ENCODE assay signal across 15 cellular contexts in the genomic region with DNA sequence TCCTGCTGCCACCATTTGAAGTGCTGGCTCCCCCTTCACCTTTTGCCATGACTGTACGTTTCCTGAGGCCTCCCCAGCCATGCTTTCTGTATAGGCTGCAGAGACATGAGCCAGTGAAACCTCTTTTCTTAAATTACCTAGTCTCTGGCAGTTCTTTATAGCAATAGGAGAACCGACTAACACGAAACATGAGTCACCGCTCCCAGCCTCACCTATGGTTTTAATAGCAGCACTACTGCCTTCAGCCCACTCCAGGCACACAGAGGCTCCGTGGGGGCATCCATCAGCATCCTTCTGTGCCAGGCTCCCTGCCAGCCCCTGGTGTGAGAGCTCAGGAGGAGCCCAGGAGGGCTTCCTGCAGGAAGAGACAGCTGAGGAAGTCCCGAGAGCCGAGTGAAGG. TPM values are rescaled to one million over a fixed set of nuclear protein-coding genes. Genes with fewer than 3 reads are reported as not detected.
DNase-seq lines count a peak whose midpoint lies in the region; ATAC-seq and TF ChIP-seq lines count a peak whose summit lies in the region.
"Had no signal": no experiment of that assay in that cellular context is flagged by ENCODE, and none has a peak within 500 bp of the region (broad histone marks: within the 10 kb centered on the region; RNA-seq: fewer than 3 reads in every experiment).

No MANE protein-coding gene starts in this region.

- ATAC-seq in activated T-cell treated with anti-CD3 and anti-CD28 coated beads, Interleukin-2, amount 50 U/mL, for 72 hours (replicated peaks in 1 of 2) = peak; percentile 60 to 63
- peak; percentile 35 for ATAC-seq in activated T-helper 17 cell treated with anti-CD3 and anti-CD28 coated beads, Interleukin-2, amount 50 U/mL, for 72 hours (replicated peaks)
- ATAC-seq in GM19351 (IDR thresholded peaks at IDR 0.05; ENCODE audit: unreplicated experiment) (no peak), HG03135 (IDR thresholded peaks at IDR 0.05; ENCODE audit: unreplicated experiment) (no peak), HG03439 (IDR thresholded peaks at IDR 0.05; ENCODE audit: unreplicated experiment) (no peak)

- H3K4me1 Mint-ChIP-seq in activated T-cell treated with anti-CD3 and anti-CD28 coated beads, Interleukin-2, amount 50 U/mL, for 72 hours (ENCODE audit: low read depth) = peaks cover 9% of the 10 kb centered on the region
- H3K4me1 Mint-ChIP-seq in activated T-helper 17 cell treated with anti-CD3 and anti-CD28 coated beads, Interleukin-2, amount 50 U/mL, for 72 hours = no peaks in the 10 kb centered on the region
- peaks cover 28% of the 10 kb centered on the region for H3K4me1 Mint-ChIP-seq in nephron progenitor cell

- no peaks in the 10 kb centered on the region for H3K27me3 Mint-ChIP-seq in activated T-cell treated with anti-CD3 and anti-CD28 coated beads, Interleukin-2, amount 50 U/mL, for 72 hours (ENCODE audit: low read depth)
- H3K27me3 Mint-ChIP-seq in activated T-helper 17 cell treated with anti-CD3 and anti-CD28 coated beads, Interleukin-2, amount 50 U/mL, for 72 hours = no peaks in the 10 kb centered on the region
- H3K27me3 Mint-ChIP-seq in nephron progenitor cell (ENCODE audit: low read depth, poor library complexity) = peaks cover 6% of the 10 kb centered on the region

- no peak for TF ChIP-seq CTCF in nephron progenitor cell (IDR thresholded peaks at IDR 0.05)

- H3K36me3 Mint-ChIP-seq in activated T-cell treated with anti-CD3 and anti-CD28 coated beads, Interleukin-2, amount 50 U/mL, for 72 hours (ENCODE audit: insufficient read depth in 2 of 2) = peaks cover 2 to 9% of the 10 kb centered on the region in 2 donors
- H3K36me3 Mint-ChIP-seq in activated T-helper 17 cell treated with anti-CD3 and anti-CD28 coated beads, Interleukin-2, amount 50 U/mL, for 72 hours (ENCODE audit: low read depth) = no peaks in the 10 kb centered on the region
- H3K36me3 Mint-ChIP-seq in nephron progenitor cell (ENCODE audit: low read depth) = no peaks in the 10 kb centered on the region

- no peak overlapping the region for H3K27ac Mint-ChIP-seq in activated T-cell treated with anti-CD3 and anti-CD28 coated beads, Interleukin-2, amount 50 U/mL, for 72 hours
- H3K27ac Mint-ChIP-seq in activated T-helper 17 cell treated with anti-CD3 and anti-CD28 coated beads, Interleukin-2, amount 50 U/mL, for 72 hours = no peak overlapping the region
- peak overlapping the region; percentile 55 for H3K27ac Mint-ChIP-seq in nephron progenitor cell

- no peaks in the 10 kb centered on the region for H3K9me3 Mint-ChIP-seq in activated T-cell treated with anti-CD3 and anti-CD28 coated beads, Interleukin-2, amount 50 U/mL, for 72 hours
- no peaks in the 10 kb centered on the region for H3K9me3 Mint-ChIP-seq in activated T-helper 17 cell treated with anti-CD3 and anti-CD28 coated beads, Interleukin-2, amount 50 U/mL, for 72 hours
- H3K9me3 Mint-ChIP-seq in nephron progenitor cell = no peaks in the 10 kb centered on the region

- DNase-seq in activated T-cell treated with anti-CD3 and anti-CD28 coated beads, Interleukin-2, amount 50 U/mL, for 72 hours = no peak
- DNase-seq in activated T-cell treated with anti-CD3 and anti-CD28 coated beads for 4 hours = no peak
- DNase-seq in HT-29 (ENCODE audit: low spot score) = peak; percentile 31
- DNase-seq in nephron progenitor cell = no peak
- DNase-seq: COR-L47, DMS153, MG63, NCI-H1092 treated with DMSO at 0.1 percent for 48 hours, NCI-H187 treated with DMSO at 0.1 percent for 48 hours, NCI-H2171, NCI-H774 had no signal

- no peak overlapping the region for H3K4me3 Mint-ChIP-seq in activated T-cell treated with anti-CD3 and anti-CD28 coated beads, Interleukin-2, amount 50 U/mL, for 72 hours
- H3K4me3 Mint-ChIP-seq in activated T-helper 17 cell treated with anti-CD3 and anti-CD28 coated beads, Interleukin-2, amount 50 U/mL, for 72 hours = no peak overlapping the region
- H3K4me3 Mint-ChIP-seq in nephron progenitor cell = no peak overlapping the region

RNA-seq across cellular contexts. Expression of a gene that starts 5.5 kb away (rescaled TPM):
- total RNA-seq in activated T-cell treated with anti-CD3 and anti-CD28 coated beads, Interleukin-2, amount 50 U/mL, for 72 hours = 10 to 100 TPM; 23.5 to 24.6 TPM
- total RNA-seq in HT-29 (2014; rRNA removed; shearing (Covaris generic)) = 32.8 and 35.9 TPM in 2 replicates
- 10 to 100 TPM; 19.6 to 20.5 TPM for total RNA-seq in activated T-helper 17 cell treated with anti-CD3 and anti-CD28 coated beads, Interleukin-2, amount 50 U/mL, for 72 hours

RNA-seq across cellular contexts. Expression of a gene that starts 16.2 kb away (rescaled TPM):
- 1 to 10 TPM; 3.2 to 4.0 TPM for total RNA-seq in activated T-cell treated with anti-CD3 and anti-CD28 coated beads, Interleukin-2, amount 50 U/mL, for 72 hours
- 0.31 TPM in 1 of 2 replicates, not detected in the other for total RNA-seq in HT-29 (2014; rRNA removed; shearing (Covaris generic))
- under 1 TPM; 0.22 to 0.48 TPM for total RNA-seq in activated T-helper 17 cell treated with anti-CD3 and anti-CD28 coated beads, Interleukin-2, amount 50 U/mL, for 72 hours

RNA-seq across cellular contexts. Expression of a gene that starts 41.8 kb away (rescaled TPM):
- total RNA-seq in activated T-cell treated with anti-CD3 and anti-CD28 coated beads, Interleukin-2, amount 50 U/mL, for 72 hours = 10 to 100 TPM; 32.5 to 33.4 TPM
- 27.6 and 29.5 TPM in 2 replicates for total RNA-seq in HT-29 (2014; rRNA removed; shearing (Covaris generic))
- 10 to 100 TPM; 19.3 to 29.0 TPM for total RNA-seq in activated T-helper 17 cell treated with anti-CD3 and anti-CD28 coated beads, Interleukin-2, amount 50 U/mL, for 72 hours

RNA-seq across cellular contexts. Expression of a gene that starts 54.4 kb away (rescaled TPM):
- total RNA-seq in activated T-cell treated with anti-CD3 and anti-CD28 coated beads, Interleukin-2, amount 50 U/mL, for 72 hours = 10 to 100 TPM; 48.5 to 48.9 TPM
- 40.8 and 42.1 TPM in 2 replicates for total RNA-seq in HT-29 (2014; rRNA removed; shearing (Covaris generic))
- total RNA-seq in activated T-helper 17 cell treated with anti-CD3 and anti-CD28 coated beads, Interleukin-2, amount 50 U/mL, for 72 hours = 10 to 100 TPM; 23.6 to 26.1 TPM

Comparison
In these comparisons a context has a peak if more than half of its experiments do, and no peak if none do; other contexts are left out.
1. ATAC-seq: peak in activated T-cell treated with anti-CD3 and anti-CD28 coated beads, Interleukin-2, amount 50 U/mL, for 72 hours (2 of 2) and activated T-helper 17 cell treated with anti-CD3 and anti-CD28 coated beads, Interleukin-2, amount 50 U/mL, for 72 hours (single experiment); none in GM19351 (single experiment), HG03135 (single experiment) and HG03439 (single experiment).